ENCODE assay signal across 9 cellular contexts in the genomic region with DNA sequence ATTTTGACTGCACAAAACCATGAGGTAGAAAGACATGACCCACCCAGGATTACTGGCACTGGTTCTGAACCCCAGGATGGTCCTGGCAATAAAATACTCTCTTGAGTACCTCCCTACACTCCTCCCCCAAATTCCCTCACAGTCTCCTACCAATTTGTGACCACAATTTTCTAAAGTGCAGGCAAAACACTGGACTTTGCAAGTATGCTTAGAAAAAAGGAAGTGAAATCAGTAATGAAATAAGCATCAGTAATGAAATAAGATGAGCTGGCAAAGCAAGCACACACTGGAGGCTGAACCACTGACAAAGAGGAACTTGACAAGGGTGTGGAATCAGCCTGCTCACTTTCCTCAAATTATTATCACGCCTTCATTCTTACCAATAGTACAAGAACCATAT.
A peak's percentile ranks its signal among the peaks of the same experiment; 100 is the strongest.
DNase-seq lines count a peak whose midpoint lies in the region; ATAC-seq and TF ChIP-seq lines count a peak whose summit lies in the region.
"Had no signal": no experiment of that assay in that cellular context is flagged by ENCODE, and none has a peak within 500 bp of the region (broad histone marks: within the 10 kb centered on the region; RNA-seq: fewer than 3 reads in every experiment).

No MANE protein-coding gene starts in this region.

- in situ Hi-C loops in transverse colon (cut with MboI; ENCODE audit: low pct_ligation_motif_present in 1 of 4, low pct_unique_long_range_greater_than_20kb in 1 of 4, low sequenced_read_pairs in 3 of 4), result no loop called here

- ATAC-seq in GM18867 (IDR thresholded peaks at IDR 0.05; ENCODE audit: unreplicated experiment) (peak; percentile 100), HG02571 (IDR thresholded peaks at IDR 0.05; ENCODE audit: unreplicated experiment) (peak; percentile 99), HG03575 (IDR thresholded peaks at IDR 0.05; ENCODE audit: extremely low read depth, insufficient number of reproducible peaks, low FRiP score, unreplicated experiment) (peak; percentile 100), left lung (peak; percentile 77), omental fat pad (ENCODE audit: low FRiP score) (no peak)

- no peaks in the 10 kb centered on the region for H3K9me3 ChIP-seq in left lung
- H3K9me3 ChIP-seq in transverse colon, result no peaks in the 10 kb centered on the region
- H3K9me3 ChIP-seq: ascending aorta had no signal

- no peak for TF ChIP-seq EP300 in transverse colon (IDR thresholded peaks at IDR 0.05; ENCODE audit: low read depth)

- intact Hi-C loops in left lung (cut with DNase I), result no loop called here
- intact Hi-C loops in transverse colon (cut with DNase I; ENCODE audit: low total_unique reads), result no loop called here

- no peak overlapping the region for H3K4me3 ChIP-seq in left lung
- H3K4me3 ChIP-seq in transverse colon, result no peak overlapping the region
- H3K4me3 ChIP-seq: ascending aorta had no signal

- TF ChIP-seq POLR2A in transverse colon (IDR thresholded peaks at IDR 0.05), result no peak

- H3K27ac ChIP-seq in left lung, result no peak overlapping the region
- no peak overlapping the region for H3K27ac ChIP-seq in transverse colon
- H3K27ac ChIP-seq: ascending aorta had no signal

- WGBS in transverse colon (ENCODE audit: low coverage in 1 of 2), 2 donors, result 83 to 92% methylated on average over 1 of the region's 1 CpG

- TF ChIP-seq CTCF in left lung (IDR thresholded peaks at IDR 0.05) (no peak), transverse colon (IDR thresholded peaks at IDR 0.05) (no peak), omental fat pad (IDR thresholded peaks at IDR 0.05) (no peak)

- H3K4me1 ChIP-seq in left lung (no peaks in the 10 kb centered on the region), transverse colon (no peaks in the 10 kb centered on the region)
- H3K4me1 ChIP-seq: ascending aorta had no signal

- H3K36me3 ChIP-seq in left lung (no peaks in the 10 kb centered on the region), transverse colon (no peaks in the 10 kb centered on the region)
- H3K36me3 ChIP-seq: ascending aorta had no signal

- DNase-seq in left lung (peak in 1 of 2 donors; percentile 38), transverse colon (no peak), retina (no peak), omental fat pad (ENCODE audit: low spot score) (no peak)
- no peak for DNase-seq in effector CD4-positive, alpha-beta T cell

- H3K27me3 ChIP-seq in left lung (no peaks in the 10 kb centered on the region), transverse colon (no peaks in the 10 kb centered on the region)
- H3K27me3 ChIP-seq: ascending aorta had no signal
